In the genomic region with DNA sequence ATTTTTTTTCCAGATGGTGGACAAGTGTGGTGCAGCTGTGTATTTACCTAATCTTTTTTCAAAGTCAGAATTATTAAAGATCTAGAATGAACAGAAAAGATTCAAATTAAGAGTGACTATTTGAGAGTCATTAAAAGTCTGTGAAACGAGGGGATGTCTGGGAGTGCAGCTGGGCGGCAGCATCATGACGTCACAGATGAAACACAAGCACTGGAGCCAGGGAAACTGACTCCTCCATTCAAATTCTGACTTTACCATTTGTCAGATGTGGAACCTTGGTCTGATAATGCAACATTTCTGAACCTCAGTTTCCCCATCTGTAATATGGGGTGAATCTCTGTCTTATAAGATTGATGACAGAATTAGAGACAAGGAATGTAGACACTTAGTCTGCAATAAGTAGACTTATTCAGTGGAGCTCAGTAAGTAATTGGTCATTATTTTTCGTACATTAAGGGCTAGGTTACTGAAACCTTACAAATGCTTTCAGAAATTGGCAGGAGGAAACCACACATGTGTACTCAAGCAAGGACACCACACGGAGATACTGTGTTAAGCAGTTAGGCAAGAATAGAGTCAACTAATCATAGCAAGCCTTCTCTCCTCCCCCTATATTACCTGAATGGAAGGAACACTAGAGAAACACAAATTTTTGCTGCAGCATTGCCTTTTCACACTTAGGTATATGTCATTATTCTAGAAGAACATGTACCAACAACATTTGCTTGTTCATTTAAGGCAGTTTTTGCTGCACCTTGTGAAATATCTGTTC, we compare ENCODE assay signal across 12 cellular contexts. TPM values are rescaled to one million over a fixed set of nuclear protein-coding genes. Genes with fewer than 3 reads are reported as not detected.
DNase-seq lines count a peak whose midpoint lies in the region; ATAC-seq, FAIRE-seq and TF ChIP-seq lines count a peak whose summit lies in the region.
"Had no signal": no experiment of that assay in that cellular context is flagged by ENCODE, and none has a peak within 500 bp of the region (broad histone marks: within the 10 kb centered on the region; RNA-seq: fewer than 3 reads in every experiment).

No MANE protein-coding gene starts in this region.

- H3K27me3 ChIP-seq in Karpas-422 (ENCODE audit: low read length) (no peaks in the 10 kb centered on the region), neuronal stem cell (ENCODE audit: control insufficient read depth in 3 of 3, insufficient read depth in 3 of 3, low read depth in 1 of 3, low read length in 3 of 3) (peaks cover 0 to 15% (median 0%) of the 10 kb centered on the region in 3 experiments)

- no peak overlapping the region for H2BK120ac ChIP-seq in neuronal stem cell (ENCODE audit: low read depth, low read length)

- no peaks in the 10 kb centered on the region for H4K20me1 ChIP-seq in Karpas-422 (ENCODE audit: insufficient read depth, low read depth, low read length)

- no peak overlapping the region for H4K8ac ChIP-seq in neuronal stem cell (ENCODE audit: low read depth, low read length)

- peak overlapping the region; percentile 58 for H3K4me2 ChIP-seq in Karpas-422 (ENCODE audit: low read depth, low read length, poor library complexity, severe bottlenecking)
- no peak overlapping the region for H3K4me2 ChIP-seq in neuronal stem cell (ENCODE audit: insufficient read depth, low read length, poor library complexity, severe bottlenecking)

- H3K9ac ChIP-seq in Karpas-422 (ENCODE audit: low read length) = peak overlapping the region; percentile 42
- no peak overlapping the region for H3K9ac ChIP-seq in neuronal stem cell (ENCODE audit: low read depth, low read length, poor library complexity)

- no peak for TF ChIP-seq CTCF in progenitor cell of endocrine pancreas (IDR thresholded peaks at IDR 0.05; ENCODE audit: unreplicated experiment)

- in situ Hi-C loops in ACHN (cut with HindIII; ENCODE audit: low pct_ligation_motif_present, low pct_unique_long_range_greater_than_20kb, low sequenced_read_pairs) = no loop called here

- H3K14ac ChIP-seq in neuronal stem cell (ENCODE audit: low read length) = no peak overlapping the region

- H2BK5ac ChIP-seq in neuronal stem cell (ENCODE audit: low read length) = no peak overlapping the region

- H3K36me3 Mint-ChIP-seq in progenitor cell of endocrine pancreas (ENCODE audit: insufficient read depth) = no peaks in the 10 kb centered on the region
- H3K36me3 Mint-ChIP-seq: IgD-negative memory B cell had no signal

- H3K27me3 Mint-ChIP-seq in progenitor cell of endocrine pancreas = no peaks in the 10 kb centered on the region

- ATAC-seq in GM19452 (IDR thresholded peaks at IDR 0.05; ENCODE audit: unreplicated experiment) (peak; percentile 79), HG02885 (IDR thresholded peaks at IDR 0.05; ENCODE audit: poor library complexity, unreplicated experiment) (peak; percentile 78)
- ATAC-seq: foreskin keratinocyte, lower lobe of right lung had no signal

- FAIRE-seq in GM12891 (lab: Jason Lieb, UNC) = peak; percentile 99

- H3K9me3 Mint-ChIP-seq in progenitor cell of endocrine pancreas (ENCODE audit: low read depth) = no peaks in the 10 kb centered on the region

- no peaks in the 10 kb centered on the region for H3K9me3 ChIP-seq in Karpas-422 (ENCODE audit: low read length)
- no peaks in the 10 kb centered on the region for H3K9me3 ChIP-seq in neuronal stem cell (replicated peaks in 1 of 2; ENCODE audit: control insufficient read depth in 2 of 2, insufficient read depth in 1 of 2, low read depth in 1 of 2, low read length in 2 of 2)
- H3K9me3 ChIP-seq: lower lobe of right lung had no signal

- H3K4me1 ChIP-seq in Karpas-422 (ENCODE audit: low read length) (peaks cover 64% of the 10 kb centered on the region), neuronal stem cell (ENCODE audit: control insufficient read depth in 2 of 2, insufficient read depth in 1 of 2, low read depth in 1 of 2, low read length in 2 of 2) (no peaks in the 10 kb centered on the region)
- H3K4me1 ChIP-seq: foreskin keratinocyte, lower lobe of right lung had no signal

- no peak for TF ChIP-seq POLR2A in GM12891 (IDR thresholded peaks at IDR 0.05; ENCODE audit: low read depth, low read length)

- H2AFZ ChIP-seq in Karpas-422 (ENCODE audit: low read length) = peak overlapping the region; percentile 6; the same call in 1 of the 2 replicates
- H2AFZ ChIP-seq in neuronal stem cell (ENCODE audit: low read length) = no peak overlapping the region

- no peak overlapping the region for H2AK5ac ChIP-seq in neuronal stem cell (ENCODE audit: low read depth, low read length)

- H2BK12ac ChIP-seq in neuronal stem cell (ENCODE audit: low read length) = no peak overlapping the region

- no peak overlapping the region for H3K23ac ChIP-seq in neuronal stem cell (ENCODE audit: low read depth, low read length, poor library complexity)

- H3K4me1 Mint-ChIP-seq in progenitor cell of endocrine pancreas (ENCODE audit: low read depth) = no peaks in the 10 kb centered on the region

- no peaks in the 10 kb centered on the region for H3K9me2 ChIP-seq in Karpas-422 (replicated peaks; ENCODE audit: insufficient read depth, low read length)

- H3K79me2 ChIP-seq in Karpas-422 (ENCODE audit: low read length) = no peaks in the 10 kb centered on the region

- H4K91ac ChIP-seq in neuronal stem cell (ENCODE audit: low read depth, low read length, poor library complexity) = no peak overlapping the region

- no peaks in the 10 kb centered on the region for H3K79me1 ChIP-seq in neuronal stem cell (ENCODE audit: low read depth, low read length)

- no peak overlapping the region for H3K18ac ChIP-seq in neuronal stem cell (ENCODE audit: low read length)

- no peak overlapping the region for H3K4ac ChIP-seq in neuronal stem cell (ENCODE audit: low read length)

- H3K4me3 ChIP-seq in Karpas-422 (ENCODE audit: low read length) = peak overlapping the region; percentile 12; the same call in 1 of the 2 replicates
- no peak overlapping the region for H3K4me3 ChIP-seq in neuronal stem cell (ENCODE audit: low read length in 2 of 2)
- H3K4me3 ChIP-seq: lower lobe of right lung had no signal

- no peak overlapping the region for H2BK15ac ChIP-seq in neuronal stem cell (ENCODE audit: low read length)

- H3K27ac ChIP-seq in Karpas-422 (ENCODE audit: low read length) = peak overlapping the region; percentile 95
- no peak overlapping the region for H3K27ac ChIP-seq in neuronal stem cell (replicated peaks; ENCODE audit: low read length)
- H3K27ac ChIP-seq: foreskin keratinocyte, lower lobe of right lung had no signal

- no CpG with 5 or more reads among the region's 5 CpGs for WGBS in neuronal stem cell (ENCODE audit: extremely low coverage in 2 of 2, insufficient read length in 2 of 2, insufficient replicate concordance in 1 of 2), 2 donors

- no peak overlapping the region for H3K4me3 Mint-ChIP-seq in progenitor cell of endocrine pancreas (ENCODE audit: low read depth)

- no peak overlapping the region for H3K27ac Mint-ChIP-seq in progenitor cell of endocrine pancreas

- H3K36me3 ChIP-seq in Karpas-422 (ENCODE audit: insufficient read depth, low read length) = no peaks in the 10 kb centered on the region
- H3K36me3 ChIP-seq in neuronal stem cell (replicated peaks in 1 of 2; ENCODE audit: control insufficient read depth in 2 of 2, insufficient read depth in 2 of 2, low read length in 2 of 2) = no peaks in the 10 kb centered on the region
- H3K36me3 ChIP-seq: lower lobe of right lung had no signal

- DNase-seq in GM12891 (ENCODE audit: insufficient read length, low spot score) (no peak), Karpas-422 (peak; percentile 82), epidermal melanocyte (ENCODE audit: insufficient read length, low spot score) (no peak), ACHN (no peak), progenitor cell of endocrine pancreas (ENCODE audit: low spot score, unreplicated experiment) (no peak), neuronal stem cell (ENCODE audit: low spot score) (no peak)
- DNase-seq: foreskin keratinocyte, lower lobe of right lung, NCI-H524 had no signal

TF ChIP-seq in GM12891, 5 proteins besides CTCF, POLR2A, EP300 and RAD21:
- TF ChIP-seq SPI1 (IDR thresholded peaks at IDR 0.05; ENCODE audit: low read depth, low read length) (no peak), POU2F2 (IDR thresholded peaks at IDR 0.05; ENCODE audit: low read depth, low read length) (peak; percentile 51; the same call in 1 of the 2 replicates), PAX5 (IDR thresholded peaks at IDR 0.05; ENCODE audit: insufficient read depth, low read length, severe bottlenecking) (peak; percentile 60)

RNA-seq across cellular contexts. Expression of gene CXXC1, which starts 27.8 kb away (rescaled TPM):
- 107 TPM for polyA plus RNA-seq in GM12891 (2012; ENCODE audit: low read depth, missing spikeins)
- 43.0 and 105 TPM in 2 replicates for total RNA-seq in Karpas-422 (2014; rRNA removed; shearing (Covaris generic); ENCODE audit: low replicate concordance)
- 109 and 118 TPM in 2 replicates for total RNA-seq in progenitor cell of endocrine pancreas
- 34.6 TPM for polyA plus RNA-seq in neuronal stem cell (2013, experiment 1 of 2)
- 34.6 TPM for polyA plus RNA-seq in neuronal stem cell (2013, experiment 2 of 2)

RNA-seq across cellular contexts. Expression of gene MBD1, which starts 34.0 kb away (rescaled TPM):
- polyA plus RNA-seq in GM12891 (2012; ENCODE audit: low read depth, missing spikeins) = 63.6 TPM
- total RNA-seq in Karpas-422 (2014; rRNA removed; shearing (Covaris generic); ENCODE audit: low replicate concordance) = 33.0 and 85.4 TPM in 2 replicates
- total RNA-seq in progenitor cell of endocrine pancreas = 89.6 and 96.0 TPM in 2 replicates
- polyA plus RNA-seq in neuronal stem cell (2013, experiment 1 of 2) = 33.7 TPM
- polyA plus RNA-seq in neuronal stem cell (2013, experiment 2 of 2) = 32.5 TPM

RNA-seq across cellular contexts. Expression of gene CFAP53, which starts 49.0 kb away (rescaled TPM):
- 0.22 TPM for polyA plus RNA-seq in GM12891 (2012; ENCODE audit: low read depth, missing spikeins)
- 0.34 TPM in 1 of 2 replicates, not detected in the other for total RNA-seq in Karpas-422 (2014; rRNA removed; shearing (Covaris generic); ENCODE audit: low replicate concordance)
- total RNA-seq in progenitor cell of endocrine pancreas = 1.5 and 1.7 TPM in 2 replicates
- polyA plus RNA-seq in neuronal stem cell (2013, experiment 1 of 2) = 1.4 TPM
- 1.4 TPM for polyA plus RNA-seq in neuronal stem cell (2013, experiment 2 of 2)
- polyA plus RNA-seq: IgD-negative memory B cell had no signal

RNA-seq across cellular contexts. Expression of gene SKA1, which starts 59.6 kb away (rescaled TPM):
- polyA plus RNA-seq in GM12891 (2012; ENCODE audit: low read depth, missing spikeins) = 7.5 TPM
- total RNA-seq in Karpas-422 (2014; rRNA removed; shearing (Covaris generic); ENCODE audit: low replicate concordance) = 20.3 and 28.8 TPM in 2 replicates
- total RNA-seq in progenitor cell of endocrine pancreas = 13.5 and 16.0 TPM in 2 replicates
- polyA plus RNA-seq in neuronal stem cell (2013, experiment 1 of 2) = 22.5 TPM
- 24.1 TPM for polyA plus RNA-seq in neuronal stem cell (2013, experiment 2 of 2)
